1 cellular context compared by ENCODE assay signal in the genomic region with DNA sequence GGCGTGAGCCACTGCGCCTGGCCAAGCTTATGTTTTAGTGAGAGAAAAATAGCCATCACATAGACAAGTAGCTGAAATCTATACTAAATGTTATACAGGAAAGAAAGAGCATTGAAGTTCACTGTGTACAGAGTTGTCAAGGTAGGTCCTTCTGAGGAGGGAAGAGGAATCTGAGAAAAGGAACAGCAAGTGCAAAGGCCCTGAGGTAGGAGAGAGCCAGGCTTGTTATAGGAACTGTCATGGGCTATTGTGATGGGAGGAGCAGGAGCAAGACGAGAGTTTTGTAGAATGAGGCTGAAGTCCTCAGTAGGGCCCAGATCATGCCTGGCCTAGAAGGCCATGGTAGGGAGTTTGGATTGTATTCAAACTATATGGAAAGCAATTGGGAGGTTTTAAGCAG.
TF ChIP-seq lines count a peak whose summit lies in the region.

No MANE protein-coding gene starts in this region.

TF ChIP-seq in HepG2, 621 proteins besides CTCF, POLR2A, EP300 and RAD21:
- TF ChIP-seq, protein P1, sequence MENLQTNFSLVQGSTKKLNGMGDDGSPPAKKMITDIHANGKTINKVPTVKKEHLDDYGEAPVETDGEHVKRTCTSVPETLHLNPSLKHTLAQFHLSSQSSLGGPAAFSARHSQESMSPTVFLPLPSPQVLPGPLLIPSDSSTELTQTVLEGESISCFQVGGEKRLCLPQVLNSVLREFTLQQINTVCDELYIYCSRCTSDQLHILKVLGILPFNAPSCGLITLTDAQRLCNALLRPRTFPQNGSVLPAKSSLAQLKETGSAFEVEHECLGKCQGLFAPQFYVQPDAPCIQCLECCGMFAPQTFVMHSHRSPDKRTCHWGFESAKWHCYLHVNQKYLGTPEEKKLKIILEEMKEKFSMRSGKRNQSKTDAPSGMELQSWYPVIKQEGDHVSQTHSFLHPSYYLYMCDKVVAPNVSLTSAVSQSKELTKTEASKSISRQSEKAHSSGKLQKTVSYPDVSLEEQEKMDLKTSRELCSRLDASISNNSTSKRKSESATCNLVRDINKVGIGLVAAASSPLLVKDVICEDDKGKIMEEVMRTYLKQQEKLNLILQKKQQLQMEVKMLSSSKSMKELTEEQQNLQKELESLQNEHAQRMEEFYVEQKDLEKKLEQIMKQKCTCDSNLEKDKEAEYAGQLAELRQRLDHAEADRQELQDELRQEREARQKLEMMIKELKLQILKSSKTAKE (CRISPR knock-in tag; IDR thresholded peaks at IDR 0.05; ENCODE audit: borderline replicate concordance) = no peak
- TF ChIP-seq, protein P2, sequence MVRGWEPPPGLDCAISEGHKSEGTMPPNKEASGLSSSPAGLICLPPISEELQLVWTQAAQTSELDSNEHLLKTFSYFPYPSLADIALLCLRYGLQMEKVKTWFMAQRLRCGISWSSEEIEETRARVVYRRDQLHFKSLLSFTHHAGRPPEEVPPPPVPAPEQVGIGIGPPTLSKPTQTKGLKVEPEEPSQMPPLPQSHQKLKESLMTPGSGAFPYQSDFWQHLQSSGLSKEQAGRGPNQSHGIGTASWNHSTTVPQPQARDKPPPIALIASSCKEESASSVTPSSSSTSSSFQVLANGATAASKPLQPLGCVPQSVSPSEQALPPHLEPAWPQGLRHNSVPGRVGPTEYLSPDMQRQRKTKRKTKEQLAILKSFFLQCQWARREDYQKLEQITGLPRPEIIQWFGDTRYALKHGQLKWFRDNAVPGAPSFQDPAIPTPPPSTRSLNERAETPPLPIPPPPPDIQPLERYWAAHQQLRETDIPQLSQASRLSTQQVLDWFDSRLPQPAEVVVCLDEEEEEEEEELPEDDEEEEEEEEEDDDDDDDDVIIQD (CRISPR knock-in tag; IDR thresholded peaks at IDR 0.05; ENCODE audit: low read depth) = no peak
- TF ChIP-seq ZNF790 (CRISPR knock-in tag; IDR thresholded peaks at IDR 0.05; ENCODE audit: borderline replicate concordance) (no peak), ZNF274 (CRISPR knock-in tag; IDR thresholded peaks at IDR 0.05) (no peak), ZMYM3 (CRISPR knock-in tag; IDR thresholded peaks at IDR 0.05) (peak; percentile 64), WIZ (CRISPR knock-in tag; IDR thresholded peaks at IDR 0.05) (no peak)
